Comparison of ENCODE assay signal across 8 cellular contexts in the genomic region with DNA sequence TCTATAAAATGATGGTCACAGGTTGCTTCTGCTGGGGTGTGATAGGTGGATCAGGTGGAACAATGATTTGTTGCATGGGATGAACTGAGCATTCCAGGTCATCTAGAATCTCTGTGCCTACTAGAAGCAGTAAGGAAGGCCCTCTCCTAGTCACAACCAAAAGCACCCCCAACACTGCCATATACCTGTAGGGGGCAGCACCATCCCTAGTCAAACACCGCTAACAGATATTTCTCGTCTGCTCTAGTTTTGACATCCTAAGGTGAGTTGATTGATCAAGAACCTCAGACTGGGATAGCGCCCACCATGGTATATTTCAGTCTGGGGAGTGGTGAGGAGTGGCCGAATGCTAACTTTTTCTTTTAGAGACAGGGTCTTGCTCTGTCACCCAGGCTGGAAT.
DNase-seq lines count a peak whose midpoint lies in the region; ATAC-seq and TF ChIP-seq lines count a peak whose summit lies in the region.

No MANE protein-coding gene starts in this region.

- intact Hi-C loops in activated CD4-positive, alpha-beta T cell treated with anti-CD3 and anti-CD28 coated beads for 36 hours (cut with DNase I, micrococcal nuclease), result loop anchor here (1.0 to 10.0 kb wide), 5 partner anchors 56 to 202 kb away; a partner anchor contains a TSS

- no peaks in the 10 kb centered on the region for H3K36me3 Mint-ChIP-seq in activated CD4-positive, alpha-beta T cell treated with anti-CD3 and anti-CD28 coated beads for 36 hours (ENCODE audit: low read depth)
- peaks cover 2% of the 10 kb centered on the region for H3K36me3 Mint-ChIP-seq in T-helper 17 cell (ENCODE audit: low read depth)

- no peak overlapping the region for H3K4me3 Mint-ChIP-seq in activated CD4-positive, alpha-beta T cell treated with anti-CD3 and anti-CD28 coated beads for 36 hours
- no peak overlapping the region for H3K4me3 Mint-ChIP-seq in T-helper 17 cell

- H3K79me2 ChIP-seq in fibroblast of lung (ENCODE audit: control insufficient read depth, insufficient read depth, low read length), result no peaks in the 10 kb centered on the region

- no peak overlapping the region for H3K27ac Mint-ChIP-seq in activated CD4-positive, alpha-beta T cell treated with anti-CD3 and anti-CD28 coated beads for 36 hours
- H3K27ac Mint-ChIP-seq in T-helper 17 cell, result no peak overlapping the region

- H3K27me3 Mint-ChIP-seq in activated CD4-positive, alpha-beta T cell treated with anti-CD3 and anti-CD28 coated beads for 36 hours, result peaks cover 3% of the 10 kb centered on the region
- H3K27me3 Mint-ChIP-seq in T-helper 17 cell, result peaks cover 6% of the 10 kb centered on the region

- in situ Hi-C loops in HAP-1 (cut with MboI; ENCODE audit: low sequenced_read_pairs), result loop anchor here (5.0 kb wide), 2 partner anchors 57 to 152 kb away; no protein-coding TSS in a partner anchor

- no peak overlapping the region for H3K27ac ChIP-seq in fibroblast of lung (ENCODE audit: insufficient read depth, low read length)

- H3K4me3 ChIP-seq in HAP-1, result no peak overlapping the region
- H3K4me3 ChIP-seq in fibroblast of lung (replicated peaks in 1 of 4; ENCODE audit: control extremely low read depth in 1 of 4, insufficient read depth in 1 of 4, low read depth in 3 of 4, low read length in 4 of 4), result no peak overlapping the region

- POLR2A ChIA-PET in activated CD4-positive, alpha-beta T cell treated with anti-CD3 and anti-CD28 coated beads for 36 hours (lab: Charles Lee), result no interaction called here

- no peak overlapping the region for H2AFZ ChIP-seq in fibroblast of lung (ENCODE audit: low read length)

- no peak overlapping the region for H3K4me2 ChIP-seq in fibroblast of lung (ENCODE audit: extremely low read depth, insufficient read depth, low read length)

- no peaks in the 10 kb centered on the region for H3K4me1 ChIP-seq in HAP-1
- H3K4me1 ChIP-seq in fibroblast of lung (ENCODE audit: control insufficient read depth, extremely low read depth, insufficient read depth, low read length), result no peaks in the 10 kb centered on the region

- peaks cover 15% of the 10 kb centered on the region for H3K4me1 Mint-ChIP-seq in activated CD4-positive, alpha-beta T cell treated with anti-CD3 and anti-CD28 coated beads for 36 hours
- no peaks in the 10 kb centered on the region for H3K4me1 Mint-ChIP-seq in T-helper 17 cell

- H3K27me3 ChIP-seq in HAP-1 (ENCODE audit: low read depth), result no peaks in the 10 kb centered on the region
- H3K27me3 ChIP-seq in fibroblast of lung (ENCODE audit: control insufficient read depth, insufficient read depth, low read length), result no peaks in the 10 kb centered on the region

- H3K9ac ChIP-seq in fibroblast of lung (ENCODE audit: insufficient read depth, low read length), result no peak overlapping the region

- H3K36me3 ChIP-seq in HAP-1 (replicated peaks) (no peaks in the 10 kb centered on the region), fibroblast of lung (ENCODE audit: control insufficient read depth, insufficient read depth, low read length) (no peaks in the 10 kb centered on the region)

- H4K20me1 ChIP-seq in fibroblast of lung (ENCODE audit: control insufficient read depth, extremely low read depth, insufficient read depth, low read length), result no peaks in the 10 kb centered on the region

- TF ChIP-seq CTCF in fibroblast of lung (conservative IDR thresholded peaks at IDR 0.05 in 1 of 2, IDR thresholded peaks at IDR 0.05 in 1 of 2; ENCODE audit: low read depth in 1 of 2, low read length in 2 of 2), result peak; percentile 23 to 40

- peak; percentile 66 for ATAC-seq in activated CD4-positive, alpha-beta T cell treated with anti-CD3 and anti-CD28 coated beads for 36 hours
- ATAC-seq in T-helper 17 cell, result no peak
- ATAC-seq in HG03045 (IDR thresholded peaks at IDR 0.05; ENCODE audit: unreplicated experiment), result no peak

- DNase-seq in EL (peak; percentile 26), HAP-1 (ENCODE audit: low spot score in 2 of 2) (peak; percentile 49 to 82), fibroblast of lung (ENCODE audit: low read depth in 2 of 2) (peak in 1 of 2 donors; percentile 33), T-helper 17 cell (no peak), SHP77 treated with DMSO at 0.1 percent for 48 hours (lab: John Stamatoyannopoulos, UW) (no peak)
- peak; percentile 67 for DNase-seq in activated CD4-positive, alpha-beta T cell treated with anti-CD3 and anti-CD28 coated beads for 36 hours
- DNase-seq in stimulated activated CD4-positive, alpha-beta T cell treated with anti-CD3 and anti-CD28 coated beads, Interleukin-4, amount 100 ng/mL, for 48 hours (ENCODE audit: low read depth in 2 of 2), result peak; percentile 23 to 24

- H3K9me3 ChIP-seq in HAP-1 (no peaks in the 10 kb centered on the region), fibroblast of lung (ENCODE audit: control insufficient read depth, insufficient read depth, low read depth, low read length) (no peaks in the 10 kb centered on the region), T-helper 17 cell (ENCODE audit: control insufficient read depth, low read length, poor library complexity, severe bottlenecking) (no peaks in the 10 kb centered on the region)

- CTCF ChIA-PET in activated CD4-positive, alpha-beta T cell treated with anti-CD3 and anti-CD28 coated beads for 36 hours (lab: Charles Lee), result interaction anchor here (0.7 to 1.5 kb wide), 6 partner anchors 16 to 290 kb away, joined by 3 to 5 read pairs (median 3); no protein-coding TSS in a partner anchor

- H3K9me3 Mint-ChIP-seq in activated CD4-positive, alpha-beta T cell treated with anti-CD3 and anti-CD28 coated beads for 36 hours (ENCODE audit: low read depth), result no peaks in the 10 kb centered on the region

Comparison
In these comparisons a context has a peak if more than half of its experiments do, and no peak if none do; other contexts are left out.
1. DNase-seq: peak in EL (single experiment), HAP-1 (2 of 2), activated CD4-positive, alpha-beta T cell treated with anti-CD3 and anti-CD28 coated beads for 36 hours (single experiment) and stimulated activated CD4-positive, alpha-beta T cell treated with anti-CD3 and anti-CD28 coated beads, Interleukin-4, amount 100 ng/mL, for 48 hours (2 of 2); none in T-helper 17 cell (0 of 3) and SHP77 treated with DMSO at 0.1 percent for 48 hours (single experiment).